Comparison of ENCODE assay signal across 8 cellular contexts in the genomic region with DNA sequence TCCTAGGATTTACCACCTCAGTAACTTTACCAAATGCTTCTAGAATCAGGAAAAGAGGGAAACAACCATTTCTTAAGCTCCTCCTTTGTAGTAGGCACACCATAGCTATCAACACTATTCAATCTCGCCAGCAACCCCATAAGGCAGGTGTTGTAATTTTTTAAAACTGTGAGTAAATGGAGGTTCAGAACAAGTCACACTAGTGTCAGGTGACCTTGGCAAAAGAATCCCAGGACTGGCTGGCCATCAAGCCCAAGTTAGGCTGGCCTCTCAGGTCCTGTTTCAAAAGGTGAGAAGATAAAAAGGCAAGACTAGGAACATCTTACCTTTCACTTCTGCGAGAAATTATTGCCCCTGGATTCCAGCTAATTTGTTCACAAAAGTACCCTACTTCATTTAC. TPM values are rescaled to one million over a fixed set of nuclear protein-coding genes. Genes with fewer than 3 reads are reported as not detected.
DNase-seq lines count a peak whose midpoint lies in the region; ATAC-seq, FAIRE-seq and TF ChIP-seq lines count a peak whose summit lies in the region.

No MANE protein-coding gene starts in this region.

- no peaks in the 10 kb centered on the region; the same call in 1 of the 2 replicates for H3F3A ChIP-seq in GM23338 (replicated peaks; ENCODE audit: low read depth)

- POLR2A ChIA-PET in WTC11 (lab: Charles Lee): no interaction called here

- peaks cover 20% of the 10 kb centered on the region for H3K79me2 ChIP-seq in GM23338 (replicated peaks; ENCODE audit: insufficient read depth)
- peaks cover 27% of the 10 kb centered on the region for H3K79me2 ChIP-seq in hepatocyte

- 41% methylated on average over 2 of the region's 2 CpGs for WGBS in hepatocyte (ENCODE audit: low lambda C conversion rate, missing lambda C conversion rate)

- H2AFZ ChIP-seq in GM23338: peak overlapping the region; percentile 97; the same call in 1 of the 2 replicates
- H2AFZ ChIP-seq in hepatocyte: peak overlapping the region; percentile 93

- H3K9me2 ChIP-seq in GM23338 (ENCODE audit: insufficient read depth) (no peaks in the 10 kb centered on the region), hepatocyte (replicated peaks; ENCODE audit: insufficient read depth) (no peaks in the 10 kb centered on the region)

- no peaks in the 10 kb centered on the region for H3K9me3 Mint-ChIP-seq in GM23338
- H3K9me3 Mint-ChIP-seq in WTC11: no peaks in the 10 kb centered on the region

- no peaks in the 10 kb centered on the region for H3K9me3 ChIP-seq in hepatocyte (ENCODE audit: low read depth)
- H3K9me3 ChIP-seq in gastrocnemius medialis: no peaks in the 10 kb centered on the region

- H3K27ac ChIP-seq in GM23338 (ENCODE audit: low read depth) (no peak overlapping the region), hepatocyte (peak overlapping the region; percentile 46), gastrocnemius medialis (peak overlapping the region; percentile 75 to 92 (median 88))

- H3K36me3 ChIP-seq in GM23338 (ENCODE audit: insufficient read depth) (no peaks in the 10 kb centered on the region), hepatocyte (replicated peaks; ENCODE audit: insufficient read depth, low read depth) (no peaks in the 10 kb centered on the region), gastrocnemius medialis (no peaks in the 10 kb centered on the region)

- peaks cover 6% of the 10 kb centered on the region for H3K4me1 Mint-ChIP-seq in GM23338
- H3K4me1 Mint-ChIP-seq in WTC11: peaks cover 8% of the 10 kb centered on the region

- H3K4me2 ChIP-seq in GM23338 (peak overlapping the region; percentile 98), hepatocyte (peak overlapping the region; percentile 83)

- peak overlapping the region; percentile 36; the same call in 1 of the 2 replicates for H3K27ac Mint-ChIP-seq in GM23338
- H3K27ac Mint-ChIP-seq in WTC11: peak overlapping the region; percentile 76

- H3K27me3 ChIP-seq in GM23338 (ENCODE audit: insufficient read depth) (peaks cover 33% of the 10 kb centered on the region), hepatocyte (no peaks in the 10 kb centered on the region), gastrocnemius medialis (no peaks in the 10 kb centered on the region)

- DNase-seq in GM23338 (ENCODE audit: low spot score): no peak
- no peak for DNase-seq in WTC11 (ENCODE audit: low spot score)
- DNase-seq in hepatocyte (ENCODE audit: low spot score): no peak
- DNase-seq in gastrocnemius medialis: peak in 1 of 2 donors; percentile 32
- DNase-seq in LoVo (ENCODE audit: low spot score): no peak
- no peak for DNase-seq in COLO829 (ENCODE audit: low spot score)
- DNase-seq in GM19239 (ENCODE audit: insufficient read length, low spot score): no peak

- H4K20me1 ChIP-seq in GM23338 (replicated peaks; ENCODE audit: insufficient read depth) (peaks cover 17% of the 10 kb centered on the region), hepatocyte (ENCODE audit: insufficient read depth, poor library complexity, severe bottlenecking) (no peaks in the 10 kb centered on the region)

- CTCF ChIA-PET in WTC11 (lab: Charles Lee): interaction anchor here (0.6 to 3.1 kb wide), 9 partner anchors 10 to 338 kb away, joined by 3 to 29 read pairs (median 4); a partner anchor contains a TSS

- H3K4me3 Mint-ChIP-seq in GM23338 (peak overlapping the region; percentile 93), WTC11 (peak overlapping the region; percentile 87)

- in situ Hi-C loops in gastrocnemius medialis (cut with MboI; ENCODE audit: low sequenced_read_pairs in 4 of 4): no loop called here

- H3K4me3 ChIP-seq in GM23338 (peak overlapping the region; percentile 99), hepatocyte (peak overlapping the region; percentile 98), gastrocnemius medialis (peak overlapping the region; percentile 77 to 100 (median 90))

- H3K36me3 Mint-ChIP-seq in GM23338 (ENCODE audit: low read depth) (no peaks in the 10 kb centered on the region; the same call in 2 of the 3 replicates), WTC11 (no peaks in the 10 kb centered on the region)

- TF ChIP-seq POLR2A in gastrocnemius medialis (IDR thresholded peaks at IDR 0.05): no peak

- H3K27me3 Mint-ChIP-seq in GM23338 (ENCODE audit: insufficient read depth, low read depth, poor library complexity) (peaks cover 20% of the 10 kb centered on the region), WTC11 (ENCODE audit: low read depth) (peaks cover 25% of the 10 kb centered on the region)

- H3K4me1 ChIP-seq in GM23338 (ENCODE audit: insufficient read depth) (peaks cover 3% of the 10 kb centered on the region; the same call in 1 of the 2 replicates), hepatocyte (ENCODE audit: insufficient read depth) (peaks cover 5% of the 10 kb centered on the region), gastrocnemius medialis (peaks cover 12 to 18% of the 10 kb centered on the region in 2 donors)

- FAIRE-seq in GM19239 (lab: Jason Lieb, UNC): no peak

- ATAC-seq in GM23338: no peak
- ATAC-seq in WTC11: no peak
- ATAC-seq in gastrocnemius medialis: peak; percentile 75 to 82
- ATAC-seq in GM18868 (IDR thresholded peaks at IDR 0.05; ENCODE audit: unreplicated experiment): no peak

- TF ChIP-seq CTCF in GM23338 (conservative IDR thresholded peaks at IDR 0.05; ENCODE audit: low read depth in 2 of 2) (no peak), WTC11 (IDR thresholded peaks at IDR 0.05) (no peak), hepatocyte (IDR thresholded peaks at IDR 0.05; ENCODE audit: poor library complexity) (no peak), gastrocnemius medialis (IDR thresholded peaks at IDR 0.05 in 4 of 5, conservative IDR thresholded peaks at IDR 0.05 in 1 of 5) (no peak)

- intact Hi-C loops in gastrocnemius medialis (cut with DNase I; ENCODE audit: low total_unique reads): no loop called here

TF ChIP-seq in GM23338, 12 proteins besides CTCF, POLR2A, EP300 and RAD21:
- no peak for TF ChIP-seq NANOG (IDR thresholded peaks at IDR 0.05; ENCODE audit: borderline replicate concordance)
- TF ChIP-seq, protein P1, sequence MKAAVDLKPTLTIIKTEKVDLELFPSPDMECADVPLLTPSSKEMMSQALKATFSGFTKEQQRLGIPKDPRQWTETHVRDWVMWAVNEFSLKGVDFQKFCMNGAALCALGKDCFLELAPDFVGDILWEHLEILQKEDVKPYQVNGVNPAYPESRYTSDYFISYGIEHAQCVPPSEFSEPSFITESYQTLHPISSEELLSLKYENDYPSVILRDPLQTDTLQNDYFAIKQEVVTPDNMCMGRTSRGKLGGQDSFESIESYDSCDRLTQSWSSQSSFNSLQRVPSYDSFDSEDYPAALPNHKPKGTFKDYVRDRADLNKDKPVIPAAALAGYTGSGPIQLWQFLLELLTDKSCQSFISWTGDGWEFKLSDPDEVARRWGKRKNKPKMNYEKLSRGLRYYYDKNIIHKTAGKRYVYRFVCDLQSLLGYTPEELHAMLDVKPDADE (IDR thresholded peaks at IDR 0.05): no peak
- TF ChIP-seq ZNF114 (CRISPR knock-in tag; IDR thresholded peaks at IDR 0.05): no peak
- no peak for TF ChIP-seq CREB1 (CRISPR knock-in tag; IDR thresholded peaks at IDR 0.05; ENCODE audit: low read depth)
- no peak for TF ChIP-seq POLR2AphosphoS5 (IDR thresholded peaks at IDR 0.05; ENCODE audit: low read depth)

TF ChIP-seq in WTC11, 78 proteins besides CTCF, POLR2A, EP300 and RAD21:
- TF ChIP-seq JAZF1 (CRISPR knock-in tag; IDR thresholded peaks at IDR 0.05): 0 out of 2 replicates have a peak, but pooled peaks have one; percentile 36
- TF ChIP-seq IRF2 (CRISPR knock-in tag; IDR thresholded peaks at IDR 0.05; ENCODE audit: borderline replicate concordance, low read depth): no peak
- TF ChIP-seq SMAD4 (CRISPR knock-in tag; IDR thresholded peaks at IDR 0.05): no peak

RNA-seq across cellular contexts. Expression of a gene that starts 0.7 kb away (rescaled TPM):
- 53.5 and 77.7 TPM in 2 replicates for total RNA-seq in GM23338 (2014; rRNA removed; shearing (Covaris generic))
- polyA plus RNA-seq in GM23338 (2016; fragmentation: Nextera tagmentation; extraction: Ambion mirVana) (32.7 and 35.7 TPM in 2 replicates), hepatocyte (30.8 and 45.6 TPM in 2 replicates)
- total RNA-seq in WTC11 (2021) (52.5 to 68.6 TPM (median 52.7 TPM) in 3 replicates), hepatocyte (23.5 and 26.6 TPM in 2 replicates), gastrocnemius medialis (10 to 100 TPM in 3 of 4 donors, 1 to 10 TPM in 1; 8.2 to 15.7 (median 14.2) TPM)

RNA-seq across cellular contexts. Expression of a gene that starts 29.2 kb away (rescaled TPM):
- total RNA-seq in GM23338 (2014; rRNA removed; shearing (Covaris generic)): 22.7 and 29.3 TPM in 2 replicates
- polyA plus RNA-seq in GM23338 (2016; fragmentation: Nextera tagmentation; extraction: Ambion mirVana) (4.4 and 7.1 TPM in 2 replicates), hepatocyte (14.7 and 16.1 TPM in 2 replicates)
- total RNA-seq in WTC11 (2021) (23.9 to 30.6 TPM (median 28.6 TPM) in 3 replicates), hepatocyte (13.7 and 17.8 TPM in 2 replicates), gastrocnemius medialis (10 to 100 TPM; 10.2 to 13.8 (median 11.0) TPM)

Comparison
In these comparisons a context has a peak if more than half of its experiments do, and no peak if none do; other contexts are left out.
1. ATAC-seq: peak in gastrocnemius medialis (2 of 2); none in GM23338 (single experiment), WTC11 (single experiment) and GM18868 (single experiment).
2. Peak in every context shown above with its lines, with median percentiles within 50 percentile points of each other: H3K4me3 ChIP-seq.